ENCODE assay signal across 8 cellular contexts in the genomic region with DNA sequence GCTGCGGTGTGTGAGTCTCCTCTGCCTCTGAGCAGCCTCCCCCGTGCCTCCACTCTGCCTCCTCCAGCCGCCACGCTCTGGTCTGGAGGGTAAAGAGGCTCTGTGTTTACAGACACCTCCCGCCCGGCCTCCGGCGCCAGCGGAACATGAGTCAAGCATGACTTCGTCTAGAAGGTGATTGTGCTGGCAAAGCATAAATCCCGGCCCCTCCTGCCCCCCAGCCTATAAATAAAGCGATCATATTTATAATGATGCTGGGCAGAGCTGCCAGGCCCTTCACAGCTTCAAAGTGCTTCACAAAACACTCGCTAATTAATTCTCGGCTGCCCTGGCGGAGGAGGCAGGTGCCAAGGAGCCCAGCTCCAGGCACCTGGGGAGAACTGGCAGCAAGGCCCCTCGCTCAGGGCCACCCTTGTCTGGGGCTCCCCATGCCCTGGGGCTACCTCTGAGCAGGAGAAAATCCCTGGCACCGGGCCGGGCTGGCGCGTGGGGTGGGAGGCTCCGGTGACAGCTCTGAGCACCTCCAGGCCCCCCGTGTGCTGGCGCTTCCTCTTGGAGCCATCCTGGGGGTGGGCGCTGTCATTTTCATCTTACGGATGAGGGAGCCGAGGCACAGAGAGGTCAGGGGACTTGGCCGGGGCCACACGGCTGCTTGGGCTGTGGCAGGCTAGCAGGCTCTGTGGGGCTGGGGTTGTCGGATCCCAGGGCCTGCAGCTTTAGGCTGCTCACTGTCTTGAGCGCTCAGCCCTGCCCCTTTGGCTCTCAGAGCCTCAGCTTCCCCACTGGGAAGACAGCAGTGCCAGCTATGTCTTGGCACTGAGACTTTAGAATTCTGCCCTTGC.
DNase-seq lines count a peak whose midpoint lies in the region; ATAC-seq and TF ChIP-seq lines count a peak whose summit lies in the region.

No MANE protein-coding gene starts in this region.

- peaks cover 0 to 16% of the 10 kb centered on the region in 2 donors for H3K36me3 ChIP-seq in prostate gland

- intact Hi-C loops in prostate gland (cut with DNase I): no loop called here
- intact Hi-C loops in lower leg skin (cut with DNase I; ENCODE audit: low total_unique reads): loop anchor here (5.0 kb wide), 1 partner anchor 37 kb away; no protein-coding TSS in a partner anchor

- H3K4me1 ChIP-seq in prostate gland (replicated peaks): peaks cover 37% of the 10 kb centered on the region

- H3K9me3 ChIP-seq in prostate gland: no peaks in the 10 kb centered on the region

- 38% methylated on average over 27 of the region's 30 CpGs for WGBS in prostate gland
- 37 to 53% methylated on average over 23 to 28 of the region's 30 CpGs for WGBS in lower leg skin, 2 donors

- H3K4me3 ChIP-seq in prostate gland (no peak overlapping the region), lower leg skin (ENCODE audit: low read depth, poor library complexity, severe bottlenecking) (no peak overlapping the region)

- DNase-seq in EL: peak; percentile 86
- DNase-seq in NCI-H526 treated with DMSO at 0.1 percent for 48 hours (lab: John Stamatoyannopoulos, UW): peak; percentile 11
- peak; percentile 86 for DNase-seq in prostate gland (ENCODE audit: low spot score)
- DNase-seq in lower leg skin (ENCODE audit: low spot score in 2 of 2): no peak
- no peak for DNase-seq in effector CD4-positive, alpha-beta T cell
- no peak for DNase-seq in activated CD4-positive, alpha-beta T cell treated with anti-CD3 and anti-CD28 coated beads for 4 hours

- TF ChIP-seq POLR2A in prostate gland (IDR thresholded peaks at IDR 0.05): peak; percentile 51
- no peak for TF ChIP-seq POLR2A in lower leg skin (IDR thresholded peaks at IDR 0.05)

- peak; percentile 39 for ATAC-seq in esophagus mucosa
- ATAC-seq in HG02852 (IDR thresholded peaks at IDR 0.05; ENCODE audit: unreplicated experiment): no peak

- TF ChIP-seq CTCF in prostate gland (IDR thresholded peaks at IDR 0.05): no peak
- no peak for TF ChIP-seq CTCF in lower leg skin (IDR thresholded peaks at IDR 0.05)

- H3K27ac ChIP-seq in prostate gland: peak overlapping the region; percentile 57 to 63

- H3K27me3 ChIP-seq in prostate gland (replicated peaks; ENCODE audit: insufficient read depth): no peaks in the 10 kb centered on the region

Comparison
In these comparisons a context has a peak if more than half of its experiments do, and no peak if none do; other contexts are left out.
1. DNase-seq: peak in EL (single experiment), NCI-H526 treated with DMSO at 0.1 percent for 48 hours (single experiment) and prostate gland (single experiment); none in lower leg skin (0 of 2), effector CD4-positive, alpha-beta T cell (single experiment) and activated CD4-positive, alpha-beta T cell treated with anti-CD3 and anti-CD28 coated beads for 4 hours (0 of 2).